In the genomic region with DNA sequence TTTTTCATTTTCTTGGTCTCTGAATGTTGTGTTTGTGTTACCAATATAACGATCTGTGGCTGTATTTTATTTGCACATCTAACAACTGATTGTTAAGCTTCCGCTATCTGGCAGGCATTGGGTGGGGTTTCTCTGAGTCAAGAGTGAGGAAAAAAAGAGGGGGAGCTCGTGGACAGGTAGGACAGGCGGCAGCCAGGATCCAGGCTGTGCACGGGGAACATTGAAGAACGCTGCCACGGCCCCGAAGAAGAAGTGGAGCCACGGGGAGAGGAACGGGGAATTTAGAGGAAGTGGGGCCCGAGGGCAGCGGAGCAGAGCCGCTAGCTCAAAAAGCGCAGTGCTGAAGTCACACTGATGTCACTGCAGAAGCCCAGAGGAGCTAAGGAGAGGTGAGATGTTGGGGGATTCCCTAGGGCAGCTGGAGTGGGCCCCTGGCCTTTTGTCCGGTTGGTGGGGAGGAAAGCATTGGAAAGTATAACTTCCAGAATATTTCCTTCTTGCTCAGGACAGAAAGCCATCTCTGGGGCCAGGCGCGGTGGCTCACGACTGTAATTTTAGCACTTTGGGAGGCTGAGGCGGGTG, we compare ENCODE assay signal across 8 cellular contexts. TPM values are rescaled to one million over a fixed set of nuclear protein-coding genes. Genes with fewer than 3 reads are reported as not detected.
A peak's percentile ranks its signal among the peaks of the same experiment; 100 is the strongest.
DNase-seq lines count a peak whose midpoint lies in the region; ATAC-seq and TF ChIP-seq lines count a peak whose summit lies in the region.

No MANE protein-coding gene starts in this region.

- H3K23ac ChIP-seq in neuronal stem cell (ENCODE audit: low read depth, low read length, poor library complexity) = no peak overlapping the region

- no peak for DNase-seq in DND-41
- DNase-seq in Jurkat, Clone E6-1 (ENCODE audit: low read depth, low spot score) = no peak
- peak; percentile 87 for DNase-seq in activated CD4-positive, alpha-beta T cell treated with anti-CD3 and anti-CD28 coated beads, Interleukin-2, amount 10 ng/mL, durations not matched to agents 24 days and 14 days
- no peak for DNase-seq in endothelial cell (ENCODE audit: low spot score)
- DNase-seq in neuronal stem cell (ENCODE audit: low spot score) = no peak
- peak in 1 of 2 donors; percentile 78 for DNase-seq in aorta
- no peak for DNase-seq in NCI-H524 (lab: John Stamatoyannopoulos, UW)

- H3K4me2 ChIP-seq in DND-41 (ENCODE audit: insufficient read depth, low read length) (peak overlapping the region; percentile 76), neuronal stem cell (ENCODE audit: insufficient read depth, low read length, poor library complexity, severe bottlenecking) (no peak overlapping the region)

- H3K9ac ChIP-seq in DND-41 (ENCODE audit: low read depth, low read length) (peak overlapping the region; percentile 35), neuronal stem cell (ENCODE audit: low read depth, low read length, poor library complexity) (no peak overlapping the region)

- no peaks in the 10 kb centered on the region for H4K20me1 ChIP-seq in DND-41 (ENCODE audit: insufficient read depth, low read length)

- TF ChIP-seq CTCF in DND-41 (IDR thresholded peaks at IDR 0.05; ENCODE audit: borderline replicate concordance, extremely low read depth, low read length, poor library complexity, severe bottlenecking) (no peak), endothelial cell (IDR thresholded peaks at IDR 0.05; ENCODE audit: unreplicated experiment) (no peak)

- H3K27ac ChIP-seq in DND-41 (ENCODE audit: low read length) (peak overlapping the region; percentile 16; the same call in 1 of the 2 replicates), neuronal stem cell (replicated peaks; ENCODE audit: low read length) (no peak overlapping the region), aorta (ENCODE audit: low read depth in 1 of 2, low read length in 2 of 2) (no peak overlapping the region)

- H4K91ac ChIP-seq in neuronal stem cell (ENCODE audit: low read depth, low read length, poor library complexity) = no peak overlapping the region

- no peaks in the 10 kb centered on the region for H3K9me3 Mint-ChIP-seq in activated CD4-positive, alpha-beta T cell treated with anti-CD3 and anti-CD28 coated beads, Interleukin-2, amount 10 ng/mL, durations not matched to agents 24 days and 14 days
- no peaks in the 10 kb centered on the region for H3K9me3 Mint-ChIP-seq in endothelial cell (ENCODE audit: unreplicated experiment)

- peak overlapping the region; percentile 82 for H2AFZ ChIP-seq in DND-41 (ENCODE audit: low read depth, low read length)
- H2AFZ ChIP-seq in neuronal stem cell (ENCODE audit: low read length) = peak overlapping the region; percentile 57

- H2BK12ac ChIP-seq in neuronal stem cell (ENCODE audit: low read length) = no peak overlapping the region

- no peak overlapping the region for H2BK15ac ChIP-seq in neuronal stem cell (ENCODE audit: low read length)

- ATAC-seq in DND-41 (ENCODE audit: insufficient read depth, low read depth) (no peak), GM21423 (IDR thresholded peaks at IDR 0.05; ENCODE audit: unreplicated experiment) (peak; percentile 77), aorta (ENCODE audit: low FRiP score) (peak; percentile 45)

- intact Hi-C loops in activated CD4-positive, alpha-beta T cell treated with anti-CD3 and anti-CD28 coated beads, Interleukin-2, amount 10 ng/mL, durations not matched to agents 24 days and 14 days (cut with micrococcal nuclease) = loop anchor here (1.0 to 2.0 kb wide), 5 partner anchors 15 to 204 kb away; no protein-coding TSS in a partner anchor
- intact Hi-C loops in aorta (cut with DNase I) = loop anchor here in 1 of 2 donors (1.0 to 5.0 kb wide), 2 partner anchors 14 to 160 kb away; no protein-coding TSS in a partner anchor

- H3K27ac Mint-ChIP-seq in activated CD4-positive, alpha-beta T cell treated with anti-CD3 and anti-CD28 coated beads, Interleukin-2, amount 10 ng/mL, durations not matched to agents 24 days and 14 days = peak overlapping the region; percentile 91
- peak overlapping the region; percentile 0 for H3K27ac Mint-ChIP-seq in endothelial cell (ENCODE audit: unreplicated experiment)

- no peak overlapping the region for H4K8ac ChIP-seq in neuronal stem cell (ENCODE audit: low read depth, low read length)

- H2BK120ac ChIP-seq in neuronal stem cell (ENCODE audit: low read depth, low read length) = no peak overlapping the region

- H3K79me1 ChIP-seq in neuronal stem cell (ENCODE audit: low read depth, low read length) = no peaks in the 10 kb centered on the region

- H3K27me3 Mint-ChIP-seq in activated CD4-positive, alpha-beta T cell treated with anti-CD3 and anti-CD28 coated beads, Interleukin-2, amount 10 ng/mL, durations not matched to agents 24 days and 14 days = no peaks in the 10 kb centered on the region
- H3K27me3 Mint-ChIP-seq in endothelial cell (ENCODE audit: unreplicated experiment) = peaks cover 10% of the 10 kb centered on the region

- peak overlapping the region; percentile 84 for H3K4me3 Mint-ChIP-seq in activated CD4-positive, alpha-beta T cell treated with anti-CD3 and anti-CD28 coated beads, Interleukin-2, amount 10 ng/mL, durations not matched to agents 24 days and 14 days
- H3K4me3 Mint-ChIP-seq in endothelial cell (ENCODE audit: unreplicated experiment) = no peak overlapping the region

- H2AK5ac ChIP-seq in neuronal stem cell (ENCODE audit: low read depth, low read length) = no peak overlapping the region

- no peaks in the 10 kb centered on the region for H3K9me3 ChIP-seq in DND-41 (ENCODE audit: insufficient read depth, low read length, severe bottlenecking)
- no peaks in the 10 kb centered on the region for H3K9me3 ChIP-seq in neuronal stem cell (replicated peaks in 1 of 2; ENCODE audit: control insufficient read depth in 2 of 2, insufficient read depth in 1 of 2, low read depth in 1 of 2, low read length in 2 of 2)
- no peaks in the 10 kb centered on the region for H3K9me3 ChIP-seq in aorta (ENCODE audit: control insufficient read depth, low read length)

- H3K36me3 ChIP-seq in DND-41 (ENCODE audit: insufficient read depth, low read length) = no peaks in the 10 kb centered on the region
- no peaks in the 10 kb centered on the region for H3K36me3 ChIP-seq in neuronal stem cell (replicated peaks in 1 of 2; ENCODE audit: control insufficient read depth in 2 of 2, insufficient read depth in 2 of 2, low read length in 2 of 2)
- H3K36me3 ChIP-seq in aorta (ENCODE audit: control insufficient read depth in 1 of 2, insufficient read depth in 2 of 2, low read length in 1 of 2) = no peaks in the 10 kb centered on the region

- H3K79me2 ChIP-seq in DND-41 (ENCODE audit: insufficient read depth, low read length) = no peaks in the 10 kb centered on the region

- peak overlapping the region in 1 of 2 experiments; percentile 52; a peak in 2 of 4 replicates for H3K4me3 ChIP-seq in DND-41 (ENCODE audit: low read depth in 1 of 2, low read length in 2 of 2)
- H3K4me3 ChIP-seq in Jurkat, Clone E6-1 (ENCODE audit: low read length) = peak overlapping the region; percentile 52
- no peak overlapping the region for H3K4me3 ChIP-seq in neuronal stem cell (ENCODE audit: low read length in 2 of 2)
- H3K4me3 ChIP-seq in aorta (ENCODE audit: low read length in 2 of 2) = peak overlapping the region in 1 of 2 donors; percentile 32

- H3K36me3 Mint-ChIP-seq in activated CD4-positive, alpha-beta T cell treated with anti-CD3 and anti-CD28 coated beads, Interleukin-2, amount 10 ng/mL, durations not matched to agents 24 days and 14 days (ENCODE audit: low read depth) = no peaks in the 10 kb centered on the region
- H3K36me3 Mint-ChIP-seq in endothelial cell (ENCODE audit: low read depth, unreplicated experiment) = no peaks in the 10 kb centered on the region

- no peak overlapping the region for H3K4ac ChIP-seq in neuronal stem cell (ENCODE audit: low read length)

- H3K4me1 ChIP-seq in DND-41 (ENCODE audit: insufficient read depth, low read length) (peaks cover 15% of the 10 kb centered on the region), neuronal stem cell (ENCODE audit: control insufficient read depth in 2 of 2, insufficient read depth in 1 of 2, low read depth in 1 of 2, low read length in 2 of 2) (peaks cover 2% of the 10 kb centered on the region in 2 donors), aorta (ENCODE audit: control insufficient read depth in 1 of 2, insufficient read depth in 2 of 2, low read length in 2 of 2) (no peaks in the 10 kb centered on the region)

- H3K18ac ChIP-seq in neuronal stem cell (ENCODE audit: low read length) = no peak overlapping the region

- H3K14ac ChIP-seq in neuronal stem cell (ENCODE audit: low read length) = no peak overlapping the region

- H2BK5ac ChIP-seq in neuronal stem cell (ENCODE audit: low read length) = no peak overlapping the region

- peaks cover 19% of the 10 kb centered on the region for H3K4me1 Mint-ChIP-seq in activated CD4-positive, alpha-beta T cell treated with anti-CD3 and anti-CD28 coated beads, Interleukin-2, amount 10 ng/mL, durations not matched to agents 24 days and 14 days
- peaks cover 11% of the 10 kb centered on the region for H3K4me1 Mint-ChIP-seq in endothelial cell (ENCODE audit: unreplicated experiment)

- H3K27me3 ChIP-seq in DND-41 (ENCODE audit: insufficient read depth, low read length, poor library complexity) (no peaks in the 10 kb centered on the region), neuronal stem cell (ENCODE audit: control insufficient read depth in 3 of 3, insufficient read depth in 3 of 3, low read depth in 1 of 3, low read length in 3 of 3) (peaks cover 0 to 37% (median 4%) of the 10 kb centered on the region in 3 experiments), aorta (ENCODE audit: control insufficient read depth in 1 of 2, insufficient read depth in 2 of 2, low read length in 1 of 2) (no peaks in the 10 kb centered on the region)

- WGBS in neuronal stem cell (ENCODE audit: extremely low coverage in 2 of 2, insufficient read length in 2 of 2, insufficient replicate concordance in 1 of 2), 2 donors = no CpG with 5 or more reads among the region's 19 CpGs
- 67 to 72% methylated on average over 19 of the region's 19 CpGs for WGBS in aorta, 2 donors

RNA-seq across cellular contexts. Expression of gene DNMT3A, which starts 20.9 kb away (rescaled TPM):
- polyA plus RNA-seq in Jurkat, Clone E6-1 (2012; ENCODE audit: insufficient read depth, insufficient read length) = 55.4 TPM
- total RNA-seq in activated CD4-positive, alpha-beta T cell treated with anti-CD3 and anti-CD28 coated beads, Interleukin-2, amount 10 ng/mL, durations not matched to agents 24 days and 14 days = 97.4 and 102 TPM in 2 replicates
- total RNA-seq in endothelial cell (ENCODE audit: unreplicated experiment) = 177 TPM
- 47.2 TPM for polyA plus RNA-seq in neuronal stem cell (2013, experiment 1 of 2)
- polyA plus RNA-seq in neuronal stem cell (2013, experiment 2 of 2) = 47.4 TPM
- 10 to 100 TPM; 32.5 to 48.2 TPM for total RNA-seq in aorta
- 10 to 100 TPM in 1 of 2 donors, 1 to 10 TPM in 1; 9.4 to 11.6 TPM for polyA plus RNA-seq in aorta
